In genomic region chr15:57364282-57365007, GRCh38 we compare ENCODE assay signal across 1 cellular context.
TF ChIP-seq lines count a peak whose summit lies in the region.

No MANE protein-coding gene starts in this region.

TF ChIP-seq in SK-N-SH treated with all-trans-retinoic acid at 6 μM for 48 hours, 23 proteins besides CTCF, POLR2A, EP300 and RAD21 (continued from another document):
- TF ChIP-seq TSHZ2 (CRISPR knock-in tag; IDR thresholded peaks at IDR 0.05) (no peak), ZFP30 (CRISPR knock-in tag; IDR thresholded peaks at IDR 0.05) (no peak), POU6F1 (CRISPR knock-in tag; IDR thresholded peaks at IDR 0.05; ENCODE audit: borderline replicate concordance, low read depth) (no peak), PATZ1 (CRISPR knock-in tag; IDR thresholded peaks at IDR 0.05; ENCODE audit: borderline replicate concordance) (no peak), RARB (CRISPR knock-in tag; IDR thresholded peaks at IDR 0.05) (no peak)
TF ChIP-seq in SK-N-SH treated with all-trans-retinoic acid at 6 μM for 48 hours: peak in this region for 0.
